In genomic region chr16:88318091-88318494, GRCh38 we compare ENCODE assay signal across 20 cellular contexts.
DNase-seq lines count a peak whose midpoint lies in the region; ATAC-seq and TF ChIP-seq lines count a peak whose summit lies in the region.
"Had no signal": no experiment of that assay in that cellular context is flagged by ENCODE, and none has a peak within 500 bp of the region (broad histone marks: within the 10 kb centered on the region; RNA-seq: fewer than 3 reads in every experiment).

No MANE protein-coding gene starts in this region.

- in situ Hi-C loops in GM23248 (cut with MboI), result no loop called here

- H3K27ac Mint-ChIP-seq in osteocyte (ENCODE audit: unreplicated experiment), result no peak overlapping the region
- H3K27ac Mint-ChIP-seq: CD4-positive, alpha-beta T cell; IgD-negative memory B cell had no signal

- H3K27ac ChIP-seq in GM23248 (no peak overlapping the region), SK-N-SH (ENCODE audit: low read depth in 2 of 2, low read length in 1 of 2) (peak overlapping the region; percentile 51 to 52; a peak in 2 of 4 replicates), uterus (peak overlapping the region; percentile 65 to 78), spleen (peak overlapping the region in 2 of 8 donors; percentile 8 to 36)
- H3K27ac ChIP-seq: BLaER1, Peyer's patch had no signal

- TF ChIP-seq CTCF in SK-N-SH (IDR thresholded peaks at IDR 0.05) (no peak), uterus (IDR thresholded peaks at IDR 0.05) (no peak), spleen (IDR thresholded peaks at IDR 0.05 in 8 of 11, conservative IDR thresholded peaks at IDR 0.05 in 3 of 11) (no peak), osteocyte (IDR thresholded peaks at IDR 0.05) (no peak)

- no peaks in the 10 kb centered on the region for H3K9me3 Mint-ChIP-seq in osteocyte (ENCODE audit: unreplicated experiment)
- H3K9me3 Mint-ChIP-seq: CD4-positive, alpha-beta T cell; IgD-negative memory B cell had no signal

- intact Hi-C loops in uterus (cut with DNase I; ENCODE audit: low total_unique reads), result no loop called here
- intact Hi-C loops in spleen (cut with DNase I; ENCODE audit: low total_unique reads), result no loop called here

- peaks cover 20% of the 10 kb centered on the region for H3K4me1 Mint-ChIP-seq in osteocyte (ENCODE audit: unreplicated experiment)
- H3K4me1 Mint-ChIP-seq: H9 had no signal

- H3K4me1 ChIP-seq in GM23248 (ENCODE audit: insufficient read depth) (peaks cover 11% of the 10 kb centered on the region), SK-N-SH (ENCODE audit: control insufficient read depth in 1 of 2, insufficient read depth in 2 of 2, low read depth in 1 of 2, low read length in 1 of 2) (peaks cover 12 to 32% of the 10 kb centered on the region in 2 experiments; a peak in 3 of 4 replicates), uterus (peaks cover 0 to 10% of the 10 kb centered on the region in 2 donors), spleen (peaks cover 4 to 40% (median 25%) of the 10 kb centered on the region in 6 donors)
- H3K4me1 ChIP-seq: Peyer's patch had no signal

- TF ChIP-seq POLR2A in uterus (IDR thresholded peaks at IDR 0.05) (no peak), spleen (IDR thresholded peaks at IDR 0.05) (no peak)

- no peaks in the 10 kb centered on the region for H3K9me2 ChIP-seq in GM23248 (ENCODE audit: insufficient read depth)
- H3K9me2 ChIP-seq in SK-N-SH, result no peaks in the 10 kb centered on the region

- H3K4me2 ChIP-seq in GM23248 (ENCODE audit: unreplicated experiment) (no peak overlapping the region), SK-N-SH (no peak overlapping the region)
- H3K4me2 ChIP-seq: BLaER1 had no signal

- DNase-seq in GM23248 (no peak), SK-N-SH (no peak), left kidney (ENCODE audit: low read depth, low spot score) (peak; percentile 61), uterus (no peak), spleen (no peak), osteocyte (ENCODE audit: extremely low spot score, unreplicated experiment) (no peak)
- DNase-seq: ACHN; CD4-positive, alpha-beta T cell; COR-L47; DMS153; H9; NCI-H1105 treated with DMSO at 0.1 percent for 48 hours; NCI-H1694; NCI-H2081; NCI-H2171 treated with DMSO at 0.1 percent for 48 hours; NCI-H526; Peyer's patch had no signal

- H2AFZ ChIP-seq in GM23248 (no peak overlapping the region), SK-N-SH (ENCODE audit: low read depth) (no peak overlapping the region)

- no peak for TF ChIP-seq EP300 in SK-N-SH (IDR thresholded peaks at IDR 0.05; ENCODE audit: borderline replicate concordance in 1 of 2, low read depth in 1 of 2, low read length in 1 of 2)

- no peak overlapping the region for H3K4me3 Mint-ChIP-seq in osteocyte (ENCODE audit: unreplicated experiment)
- H3K4me3 Mint-ChIP-seq: CD4-positive, alpha-beta T cell; H9; IgD-negative memory B cell had no signal

- no peaks in the 10 kb centered on the region for H3K9me3 ChIP-seq in GM23248 (ENCODE audit: low read depth)
- H3K9me3 ChIP-seq in SK-N-SH, result no peaks in the 10 kb centered on the region
- H3K9me3 ChIP-seq in uterus, result no peaks in the 10 kb centered on the region
- H3K9me3 ChIP-seq in spleen, result peaks cover 0 to 5% (median 0%) of the 10 kb centered on the region in 8 donors
- H3K9me3 ChIP-seq: BLaER1 had no signal

- no peaks in the 10 kb centered on the region for H3K27me3 ChIP-seq in GM23248 (replicated peaks; ENCODE audit: insufficient read depth)
- H3K27me3 ChIP-seq in SK-N-SH (ENCODE audit: insufficient read depth), result no peaks in the 10 kb centered on the region
- H3K27me3 ChIP-seq in uterus, result no peaks in the 10 kb centered on the region
- H3K27me3 ChIP-seq in spleen (replicated peaks in 1 of 7), result peaks cover 0 to 40% (median 0%) of the 10 kb centered on the region in 7 donors
- H3K27me3 ChIP-seq: BLaER1, Peyer's patch had no signal

- no peaks in the 10 kb centered on the region for H3K27me3 Mint-ChIP-seq in osteocyte (ENCODE audit: unreplicated experiment)

- CTCF ChIA-PET in SK-N-SH (lab: Yijun Ruan, JAX), result no interaction called here

- no peak for TF ChIP-seq RAD21 in SK-N-SH (IDR thresholded peaks at IDR 0.05; ENCODE audit: low read length)

- H3K36me3 ChIP-seq in GM23248 (ENCODE audit: low read depth) (no peaks in the 10 kb centered on the region), SK-N-SH (replicated peaks in 1 of 2; ENCODE audit: control insufficient read depth in 1 of 2, insufficient read depth in 2 of 2, low read length in 1 of 2) (no peaks in the 10 kb centered on the region), uterus (no peaks in the 10 kb centered on the region), spleen (no peaks in the 10 kb centered on the region)
- H3K36me3 ChIP-seq: BLaER1, Peyer's patch had no signal

- H3K9ac ChIP-seq in GM23248 (peak overlapping the region; percentile 18; the same call in 1 of the 2 replicates), SK-N-SH (no peak overlapping the region)
- H3K9ac ChIP-seq: BLaER1 had no signal

- H3K79me2 ChIP-seq in GM23248 (ENCODE audit: insufficient read depth) (no peaks in the 10 kb centered on the region), SK-N-SH (ENCODE audit: insufficient read depth) (no peaks in the 10 kb centered on the region)

- no peaks in the 10 kb centered on the region for H3K36me3 Mint-ChIP-seq in osteocyte (ENCODE audit: unreplicated experiment)
- H3K36me3 Mint-ChIP-seq: IgD-negative memory B cell had no signal

- H4K20me1 ChIP-seq in GM23248 (ENCODE audit: insufficient read depth) (no peaks in the 10 kb centered on the region), SK-N-SH (ENCODE audit: insufficient read depth) (no peaks in the 10 kb centered on the region)
- H4K20me1 ChIP-seq: BLaER1 had no signal

- ATAC-seq in HG03521 (IDR thresholded peaks at IDR 0.05; ENCODE audit: unreplicated experiment), result no peak

- no peaks in the 10 kb centered on the region for H3F3A ChIP-seq in GM23248 (ENCODE audit: insufficient read depth)
- peaks cover 4% of the 10 kb centered on the region for H3F3A ChIP-seq in SK-N-SH (replicated peaks; ENCODE audit: insufficient read depth)

- POLR2A ChIA-PET in SK-N-SH (lab: Yijun Ruan, JAX), result no interaction called here

- H3K4me3 ChIP-seq in GM23248 (no peak overlapping the region), SK-N-SH (ENCODE audit: low read depth in 2 of 2, low read length in 1 of 2) (no peak overlapping the region), uterus (no peak overlapping the region), spleen (no peak overlapping the region)
- H3K4me3 ChIP-seq: BLaER1, Peyer's patch had no signal

- 74 to 83% methylated on average over 13 to 15 of the region's 15 CpGs for WGBS in GM23248 (ENCODE audit: low coverage in 1 of 2, low lambda C conversion rate in 2 of 2, missing lambda C conversion rate in 2 of 2), 2 experiments
- 93% methylated on average over 8 of the region's 15 CpGs for WGBS in SK-N-SH (ENCODE audit: low lambda C conversion rate)
- 80 to 90% (median 80%) methylated on average over 15 of the region's 15 CpGs for WGBS in spleen, 5 donors

TF ChIP-seq in SK-N-SH, 30 proteins besides CTCF, POLR2A, EP300 and RAD21:
- TF ChIP-seq TCF12 (IDR thresholded peaks at IDR 0.05), result no peak
